ENCODE assay signal across 10 cellular contexts in genomic region chr3:134359121-134360010, GRCh38. TPM values are rescaled to one million over a fixed set of nuclear protein-coding genes. Genes with fewer than 3 reads are reported as not detected.
A peak's percentile ranks its signal among the peaks of the same experiment; 100 is the strongest.
DNase-seq lines count a peak whose midpoint lies in the region; FAIRE-seq and TF ChIP-seq lines count a peak whose summit lies in the region.
"Had no signal": no experiment of that assay in that cellular context is flagged by ENCODE, and none has a peak within 500 bp of the region (broad histone marks: within the 10 kb centered on the region; RNA-seq: fewer than 3 reads in every experiment).

No MANE protein-coding gene starts in this region.

- peaks cover 42% of the 10 kb centered on the region for H3K4me1 Mint-ChIP-seq in MCF 10A (ENCODE audit: insufficient read depth, unreplicated experiment)
- peaks cover 9% of the 10 kb centered on the region for H3K4me1 Mint-ChIP-seq in activated CD4-positive, alpha-beta T cell treated with anti-CD3 and anti-CD28 coated beads, Interleukin-2, amount 10 ng/mL, durations not matched to agents 7 days and 5 days

- H2AFZ ChIP-seq in mammary epithelial cell (ENCODE audit: low read depth, low read length): no peak overlapping the region
- H2AFZ ChIP-seq in osteoblast (ENCODE audit: low read length): no peak overlapping the region
- H2AFZ ChIP-seq: parathyroid adenoma had no signal

- H3K27me3 Mint-ChIP-seq in MCF 10A (ENCODE audit: insufficient read depth, unreplicated experiment): no peaks in the 10 kb centered on the region
- H3K27me3 Mint-ChIP-seq in activated CD4-positive, alpha-beta T cell treated with anti-CD3 and anti-CD28 coated beads, Interleukin-2, amount 10 ng/mL, durations not matched to agents 7 days and 5 days: peaks cover 10% of the 10 kb centered on the region
- H3K27me3 Mint-ChIP-seq: T-cell had no signal

- H3K79me2 ChIP-seq in mammary epithelial cell (ENCODE audit: insufficient read depth, low read length) (peaks cover 70% of the 10 kb centered on the region), osteoblast (ENCODE audit: insufficient read depth, low read length) (peaks cover 52% of the 10 kb centered on the region)
- H3K79me2 ChIP-seq: parathyroid adenoma had no signal

- DNase-seq in MCF 10A (ENCODE audit: unreplicated experiment) (no peak), mammary epithelial cell (no peak), fibroblast of the aortic adventitia (ENCODE audit: low read depth) (peak; percentile 19), osteoblast (ENCODE audit: insufficient read length, low spot score, missing footprints) (peak; percentile 81), HTR-8/SVneo (ENCODE audit: insufficient read length, low spot score) (no peak), D721Med (ENCODE audit: insufficient read length, low spot score) (no peak), NCI-H69 (lab: John Stamatoyannopoulos, UW) (no peak)
- no peak for DNase-seq in activated CD4-positive, alpha-beta T cell treated with anti-CD3 and anti-CD28 coated beads, Interleukin-2, amount 10 ng/mL, durations not matched to agents 7 days and 5 days

- H3K4me2 ChIP-seq in mammary epithelial cell (ENCODE audit: insufficient read depth, low read depth, low read length) (no peak overlapping the region), osteoblast (ENCODE audit: insufficient read depth, low read length) (peak overlapping the region; percentile 20)

- H3K9me3 Mint-ChIP-seq in MCF 10A (ENCODE audit: unreplicated experiment): no peaks in the 10 kb centered on the region
- H3K9me3 Mint-ChIP-seq in activated CD4-positive, alpha-beta T cell treated with anti-CD3 and anti-CD28 coated beads, Interleukin-2, amount 10 ng/mL, durations not matched to agents 7 days and 5 days: no peaks in the 10 kb centered on the region
- H3K9me3 Mint-ChIP-seq: T-cell had no signal

- H3K36me3 ChIP-seq in mammary epithelial cell (ENCODE audit: insufficient read depth, low read length) (peaks cover 65% of the 10 kb centered on the region), osteoblast (ENCODE audit: insufficient read depth, low read length) (peaks cover 96% of the 10 kb centered on the region)

- H4K20me1 ChIP-seq in mammary epithelial cell (ENCODE audit: insufficient read depth, low read length) (no peaks in the 10 kb centered on the region), osteoblast (ENCODE audit: insufficient read depth, low read length) (peaks cover 45% of the 10 kb centered on the region)

- no peak overlapping the region for H3K27ac ChIP-seq in mammary epithelial cell (ENCODE audit: insufficient read depth, low read depth, low read length)
- peak overlapping the region; percentile 93 for H3K27ac ChIP-seq in osteoblast (ENCODE audit: low read depth, low read length)
- H3K27ac ChIP-seq: parathyroid adenoma had no signal

- TF ChIP-seq CTCF in MCF 10A (IDR thresholded peaks at IDR 0.05; ENCODE audit: unreplicated experiment) (no peak), mammary epithelial cell (conservative IDR thresholded peaks at IDR 0.05 in 1 of 2, IDR thresholded peaks at IDR 0.05 in 1 of 2; ENCODE audit: extremely low read depth in 1 of 2, insufficient read depth in 1 of 2, low read depth in 1 of 2, low read length in 2 of 2) (no peak), fibroblast of the aortic adventitia (IDR thresholded peaks at IDR 0.05; ENCODE audit: insufficient read depth, low read length) (no peak), osteoblast (IDR thresholded peaks at IDR 0.05; ENCODE audit: extremely low read depth, low read depth, low read length) (no peak), D721Med (IDR thresholded peaks at IDR 0.05; ENCODE audit: insufficient read depth, missing control alignments) (no peak)

- FAIRE-seq in HTR-8/SVneo (lab: Jason Lieb, UNC) (no peak), D721Med (lab: Jason Lieb, UNC) (no peak)

- 61% methylated on average over 12 of the region's 13 CpGs for WGBS in mammary epithelial cell (ENCODE audit: low coverage, missing lambda C conversion rate)

- H3K4me1 ChIP-seq in mammary epithelial cell (ENCODE audit: insufficient read depth, low read length) (peaks cover 75% of the 10 kb centered on the region), osteoblast (ENCODE audit: insufficient read depth, low read length) (peaks cover 90% of the 10 kb centered on the region)

- CTCF ChIA-PET in MCF 10A (lab: Yijun Ruan, JAX) (interaction anchor here (0.6 to 30.1 kb wide), 6 partner anchors 10 to 146 kb away, joined by 3 to 449 read pairs (median 4); partner anchors contain the start of genes ANAPC13 and CEP63), mammary epithelial cell (lab: Charles Lee; ENCODE audit: low non-redundant PET) (no interaction called here)
- CTCF ChIA-PET in activated CD4-positive, alpha-beta T cell treated with anti-CD3 and anti-CD28 coated beads, Interleukin-2, amount 10 ng/mL, durations not matched to agents 7 days and 5 days (lab: Charles Lee): interaction anchor here (0.8 kb wide), 1 partner anchor 8 kb away, joined by 3 read pairs; no protein-coding TSS in a partner anchor

- H3K27me3 ChIP-seq in mammary epithelial cell (ENCODE audit: insufficient read depth, low read length) (no peaks in the 10 kb centered on the region), osteoblast (ENCODE audit: insufficient read depth, low read length) (no peaks in the 10 kb centered on the region)

- H3K27ac Mint-ChIP-seq in MCF 10A (ENCODE audit: low read depth, unreplicated experiment): peak overlapping the region; percentile 50
- no peak overlapping the region for H3K27ac Mint-ChIP-seq in activated CD4-positive, alpha-beta T cell treated with anti-CD3 and anti-CD28 coated beads, Interleukin-2, amount 10 ng/mL, durations not matched to agents 7 days and 5 days

- H3K4me3 ChIP-seq in mammary epithelial cell (replicated peaks in 1 of 3; ENCODE audit: insufficient read depth in 1 of 3, low read depth in 2 of 3, low read length in 3 of 3) (no peak overlapping the region), fibroblast of the aortic adventitia (ENCODE audit: low read depth, low read length) (no peak overlapping the region), osteoblast (ENCODE audit: insufficient read depth, low read length) (no peak overlapping the region)

- dilution Hi-C loops in mammary epithelial cell (cut with HindIII; ENCODE audit: low sequenced_read_pairs): no loop called here

- intact Hi-C loops in MCF 10A (cut with micrococcal nuclease) (no loop called here), mammary epithelial cell (cut with micrococcal nuclease) (loop anchor here (2.0 kb wide), 1 partner anchor 15 kb away; the partner anchor contains the start of gene AMOTL2)

- peaks cover 100% of the 10 kb centered on the region for H3K36me3 Mint-ChIP-seq in MCF 10A (ENCODE audit: insufficient read depth, unreplicated experiment)
- no peaks in the 10 kb centered on the region for H3K36me3 Mint-ChIP-seq in activated CD4-positive, alpha-beta T cell treated with anti-CD3 and anti-CD28 coated beads, Interleukin-2, amount 10 ng/mL, durations not matched to agents 7 days and 5 days (ENCODE audit: low read depth)
- H3K36me3 Mint-ChIP-seq: T-cell had no signal

- no TSS peak for BruUV-seq in MCF 10A (replicated peaks; lab: Mats Ljungman, UMichigan)
- no TSS peak for BruUV-seq in mammary epithelial cell (replicated peaks; lab: Mats Ljungman, UMichigan)

- in situ Hi-C loops in mammary epithelial cell (cut with MboI; ENCODE audit: low sequenced_read_pairs in 2 of 2): loop anchor here (5.0 to 10.0 kb wide), 3 partner anchors 47 to 115 kb away; no protein-coding TSS in a partner anchor

- H3K4me3 Mint-ChIP-seq in MCF 10A (ENCODE audit: unreplicated experiment): peak overlapping the region; percentile 31
- H3K4me3 Mint-ChIP-seq in activated CD4-positive, alpha-beta T cell treated with anti-CD3 and anti-CD28 coated beads, Interleukin-2, amount 10 ng/mL, durations not matched to agents 7 days and 5 days: no peak overlapping the region
- H3K4me3 Mint-ChIP-seq: T-cell had no signal

- POLR2A ChIA-PET in MCF 10A (lab: Yijun Ruan, JAX): interaction anchor here (0.6 to 5.5 kb wide), 5 partner anchors 14 to 118 kb away, joined by 3 to 43 read pairs (median 3); partner anchors contain the start of gene AMOTL2
- POLR2A ChIA-PET in activated CD4-positive, alpha-beta T cell treated with anti-CD3 and anti-CD28 coated beads, Interleukin-2, amount 10 ng/mL, durations not matched to agents 7 days and 5 days (lab: Charles Lee): no interaction called here

- no peak overlapping the region for H3K9ac ChIP-seq in mammary epithelial cell (ENCODE audit: insufficient read depth, low read length)
- H3K9ac ChIP-seq: parathyroid adenoma had no signal

- H3K9me3 ChIP-seq in mammary epithelial cell (replicated peaks; ENCODE audit: insufficient read depth, low read length): no peaks in the 10 kb centered on the region
- H3K9me3 ChIP-seq in osteoblast (ENCODE audit: low read depth, low read length): no peaks in the 10 kb centered on the region

RNA-seq across cellular contexts. Expression of gene AMOTL2, which starts 14.9 kb away (rescaled TPM):
- total RNA-seq in MCF 10A (2022) (92.6 and 137 TPM in 2 replicates), mammary epithelial cell (100 to 1,000 TPM; 116 to 144 TPM), fibroblast of the aortic adventitia (ENCODE audit: low replicate concordance) (65.0 and 75.7 TPM in 2 replicates), osteoblast (205 and 300 TPM in 2 replicates)
- 47.5 TPM for polyA plus RNA-seq in mammary epithelial cell
- polyA minus RNA-seq in mammary epithelial cell: 86.1 TPM
- not detected for total RNA-seq in activated CD4-positive, alpha-beta T cell treated with anti-CD3 and anti-CD28 coated beads, Interleukin-2, amount 10 ng/mL, durations not matched to agents 7 days and 5 days

Comparison
In these comparisons a context has a peak if more than half of its experiments do, and no peak if none do; other contexts are left out.
1. DNase-seq: peak in fibroblast of the aortic adventitia (single experiment) and osteoblast (single experiment); none in MCF 10A (single experiment), mammary epithelial cell (single experiment), HTR-8/SVneo (single experiment), D721Med (single experiment), activated CD4-positive, alpha-beta T cell treated with anti-CD3 and anti-CD28 coated beads, Interleukin-2, amount 10 ng/mL, durations not matched to agents 7 days and 5 days (single experiment) and NCI-H69 (single experiment).
2. RNA of gene AMOTL2, which starts 14.9 kb away (total RNA-seq): 205 to 300 TPM in osteoblast, 116 to 144 TPM in mammary epithelial cell, 92.6 to 137 TPM in MCF 10A and 65.0 to 75.7 TPM in fibroblast of the aortic adventitia; not detected in activated CD4-positive, alpha-beta T cell treated with anti-CD3 and anti-CD28 coated beads, Interleukin-2, amount 10 ng/mL, durations not matched to agents 7 days and 5 days; every median in the first group is over 10 times any median in the second.